In the genomic region with DNA sequence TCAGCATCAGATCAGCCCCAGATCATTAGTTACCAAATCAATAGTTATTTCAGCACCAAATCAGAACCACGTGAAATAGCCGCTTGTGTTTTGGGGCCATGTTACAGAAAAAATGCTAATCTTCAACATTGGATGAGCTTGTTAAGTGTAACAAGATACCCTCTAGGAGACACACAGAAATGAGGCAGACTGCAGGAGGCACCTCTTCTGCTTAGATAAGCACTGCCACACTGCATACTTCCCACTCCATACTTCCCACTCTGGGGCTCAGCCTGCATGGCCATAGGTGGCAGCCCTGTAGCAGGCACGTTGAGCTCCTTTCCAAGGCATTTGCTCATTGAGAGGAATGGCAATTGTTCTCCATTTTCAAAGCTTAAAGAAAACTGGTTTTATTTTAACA, we compare ENCODE assay signal across 16 cellular contexts.
"Had no signal": no experiment of that assay in that cellular context is flagged by ENCODE, and none has a peak within 500 bp of the region (broad histone marks: within the 10 kb centered on the region; RNA-seq: fewer than 3 reads in every experiment).

No MANE protein-coding gene starts in this region.

- H3K27me3 Mint-ChIP-seq: activated CD4-positive, alpha-beta memory T cell treated with anti-CD3 and anti-CD28 coated beads for 36 hours; activated naive CD8-positive, alpha-beta T cell treated with anti-CD3 and anti-CD28 coated beads for 36 hours; naive B cell; stimulated activated naive CD8-positive, alpha-beta T cell treated with anti-CD3 and anti-CD28 coated beads, Interleukin-15, amount 100 ng/mL, for 72 hours had no signal

- H3K27ac ChIP-seq: parathyroid adenoma, thoracic aorta had no signal

- H2AFZ ChIP-seq: parathyroid adenoma had no signal

- H3K9me3 ChIP-seq: thoracic aorta had no signal

- H3K36me3 ChIP-seq: thoracic aorta had no signal

- H3K27ac Mint-ChIP-seq: activated CD4-positive, alpha-beta memory T cell treated with anti-CD3 and anti-CD28 coated beads for 36 hours; activated naive CD8-positive, alpha-beta T cell treated with anti-CD3 and anti-CD28 coated beads for 36 hours; endodermal cell had no signal

- H3K4me1 Mint-ChIP-seq: activated naive CD8-positive, alpha-beta T cell treated with anti-CD3 and anti-CD28 coated beads for 36 hours; stimulated activated naive CD8-positive, alpha-beta T cell treated with anti-CD3 and anti-CD28 coated beads, Interleukin-15, amount 100 ng/mL, for 72 hours had no signal

- H3K4me3 Mint-ChIP-seq: activated CD4-positive, alpha-beta memory T cell treated with anti-CD3 and anti-CD28 coated beads for 36 hours; activated naive CD8-positive, alpha-beta T cell treated with anti-CD3 and anti-CD28 coated beads for 36 hours; endodermal cell; stimulated activated naive CD8-positive, alpha-beta T cell treated with anti-CD3 and anti-CD28 coated beads, Interleukin-15, amount 100 ng/mL, for 72 hours had no signal

- H3K79me2 ChIP-seq: parathyroid adenoma had no signal

- H3K4me3 ChIP-seq: lung, thoracic aorta had no signal

- H3K9ac ChIP-seq: parathyroid adenoma had no signal

- DNase-seq: activated CD4-positive, alpha-beta memory T cell treated with anti-CD3 and anti-CD28 coated beads for 36 hours; activated CD4-positive, alpha-beta T cell treated with anti-CD3 and anti-CD28 coated beads for 1 hour; activated gamma-delta T cell treated with Interleukin-2 at 50 U/mL for 16 hours; activated naive CD8-positive, alpha-beta T cell treated with anti-CD3 and anti-CD28 coated beads for 36 hours; activated T-cell treated with anti-CD3 and anti-CD28 coated beads, Interleukin-2, amount 50 U/mL, for 48 hours; anterior cingulate cortex; endodermal cell; glutamatergic neuron; left colon; naive B cell; stimulated activated CD4-positive, alpha-beta T cell treated with anti-CD3 and anti-CD28 coated beads, Interleukin-15, amount 100 ng/mL, for 24 hours; stimulated activated CD4-positive, alpha-beta T cell treated with anti-CD3 and anti-CD28 coated beads, Interleukin-4, amount 100 ng/mL, for 24 hours; stimulated activated naive CD8-positive, alpha-beta T cell treated with anti-CD3 and anti-CD28 coated beads, Interleukin-15, amount 100 ng/mL, for 72 hours had no signal

- ATAC-seq: left colon; stimulated activated naive CD8-positive, alpha-beta T cell treated with anti-CD3 and anti-CD28 coated beads, Interleukin-15, amount 100 ng/mL, for 72 hours had no signal

- H3K4me1 ChIP-seq: parathyroid adenoma had no signal
